In the genomic region with DNA sequence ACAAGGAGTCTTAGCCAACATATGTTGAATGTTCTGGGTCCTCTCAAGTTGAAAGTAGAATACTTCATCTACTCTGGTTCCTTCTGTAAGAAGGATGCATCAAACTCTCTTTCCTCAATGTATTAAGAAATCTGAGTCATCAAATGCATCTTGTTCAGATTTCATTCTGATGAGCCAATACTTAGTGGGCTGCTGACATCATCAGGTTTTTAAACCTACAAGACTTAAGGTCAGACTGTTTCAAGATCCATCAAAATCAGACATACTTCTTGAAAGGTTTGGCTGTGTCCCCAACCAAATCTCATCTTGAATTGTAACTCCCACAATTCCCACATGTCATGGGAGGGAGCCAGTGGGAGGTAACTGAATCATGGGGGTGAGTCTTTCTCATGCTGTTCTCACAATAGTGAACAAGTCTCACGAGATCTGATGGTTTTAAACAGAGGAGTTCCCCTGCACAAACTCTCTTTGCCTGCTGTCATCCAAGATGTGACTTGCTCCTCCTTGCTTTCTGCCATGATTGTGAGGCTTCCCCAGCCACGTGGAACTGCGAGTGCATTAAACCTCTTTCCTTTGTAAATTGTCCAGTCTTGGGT, we compare ENCODE assay signal across 10 cellular contexts.
A peak's percentile ranks its signal among the peaks of the same experiment; 100 is the strongest.
DNase-seq lines count a peak whose midpoint lies in the region; ATAC-seq and TF ChIP-seq lines count a peak whose summit lies in the region.
"Had no signal": no experiment of that assay in that cellular context is flagged by ENCODE, and none has a peak within 500 bp of the region (broad histone marks: within the 10 kb centered on the region; RNA-seq: fewer than 3 reads in every experiment).

No MANE protein-coding gene starts in this region.

- H3K36me3 ChIP-seq in PC-3 (ENCODE audit: low read depth, low read length) (peaks cover 5% of the 10 kb centered on the region; the same call in 1 of the 2 replicates), neuronal stem cell (replicated peaks in 1 of 2; ENCODE audit: control insufficient read depth in 2 of 2, insufficient read depth in 2 of 2, low read length in 2 of 2) (peaks cover 0 to 49% of the 10 kb centered on the region in 2 donors), neural progenitor cell (no peaks in the 10 kb centered on the region)

- H3K4me3 ChIP-seq in PC-3 (ENCODE audit: low read length) (no peak overlapping the region), cardiac fibroblast (replicated peaks in 1 of 2; ENCODE audit: low read depth in 2 of 2, low read length in 2 of 2) (no peak overlapping the region), neuronal stem cell (ENCODE audit: low read length in 2 of 2) (no peak overlapping the region), neural progenitor cell (no peak overlapping the region)
- H3K4me3 ChIP-seq: SJCRH30 had no signal

- H3K18ac ChIP-seq in neuronal stem cell (ENCODE audit: low read length), result no peak overlapping the region

- ATAC-seq in PC-3 (no peak; the same call in 1 of the 2 replicates), HG03457 (IDR thresholded peaks at IDR 0.05; ENCODE audit: unreplicated experiment) (no peak)

- H3K23ac ChIP-seq in neuronal stem cell (ENCODE audit: low read depth, low read length, poor library complexity), result no peak overlapping the region

- H3K4me1 Mint-ChIP-seq in activated naive CD4-positive, alpha-beta T cell treated with anti-CD3 and anti-CD28 coated beads, Interleukin-2, amount 50 U/mL, for 24 hours, result peaks cover 70% of the 10 kb centered on the region
- H3K4me1 Mint-ChIP-seq in neural progenitor cell, result no peaks in the 10 kb centered on the region

- no peak for DNase-seq in activated naive CD4-positive, alpha-beta T cell treated with anti-CD3 and anti-CD28 coated beads, Interleukin-2, amount 50 U/mL, for 16 hours
- peak; percentile 49 for DNase-seq in PC-3
- peak; percentile 33 to 87 for DNase-seq in cardiac fibroblast (ENCODE audit: low read depth in 2 of 2)
- DNase-seq in stimulated activated CD4-positive, alpha-beta T cell treated with anti-CD3 and anti-CD28 coated beads, Interleukin-4, amount 100 ng/mL, for 24 hours, result peak; percentile 15
- DNase-seq in neuronal stem cell (ENCODE audit: low spot score), result no peak
- DNase-seq in neural progenitor cell (ENCODE audit: low spot score), result no peak
- DNase-seq: SJCRH30 had no signal

- H3K4ac ChIP-seq in neuronal stem cell (ENCODE audit: low read length), result no peak overlapping the region

- TF ChIP-seq CTCF in PC-3 (conservative IDR thresholded peaks at IDR 0.05; ENCODE audit: low read depth, low read length), result no peak
- no peak for TF ChIP-seq CTCF in cardiac fibroblast (IDR thresholded peaks at IDR 0.05; ENCODE audit: low read depth, low read length)
- TF ChIP-seq CTCF in neural progenitor cell (IDR thresholded peaks at IDR 0.05), result no peak

- peaks cover 1% of the 10 kb centered on the region for H3K9me3 Mint-ChIP-seq in activated naive CD4-positive, alpha-beta T cell treated with anti-CD3 and anti-CD28 coated beads, Interleukin-2, amount 50 U/mL, for 24 hours
- no peaks in the 10 kb centered on the region for H3K9me3 Mint-ChIP-seq in neural progenitor cell

- no peaks in the 10 kb centered on the region for H3K79me2 ChIP-seq in PC-3 (ENCODE audit: low read length)
- H3K79me2 ChIP-seq in neural progenitor cell (ENCODE audit: low read depth), result no peaks in the 10 kb centered on the region

- H3K36me3 Mint-ChIP-seq in activated naive CD4-positive, alpha-beta T cell treated with anti-CD3 and anti-CD28 coated beads, Interleukin-2, amount 50 U/mL, for 24 hours, result peaks cover 29% of the 10 kb centered on the region
- peaks cover 22% of the 10 kb centered on the region for H3K36me3 Mint-ChIP-seq in neural progenitor cell

- POLR2A ChIA-PET in PC-3 (lab: Charles Lee; ENCODE audit: unreplicated experiment), result no interaction called here

- no peak overlapping the region for H2BK12ac ChIP-seq in neuronal stem cell (ENCODE audit: low read length)

- H4K91ac ChIP-seq in neuronal stem cell (ENCODE audit: low read depth, low read length, poor library complexity), result no peak overlapping the region

- peak overlapping the region; percentile 20 for H3K27ac Mint-ChIP-seq in activated naive CD4-positive, alpha-beta T cell treated with anti-CD3 and anti-CD28 coated beads, Interleukin-2, amount 50 U/mL, for 24 hours
- no peak overlapping the region for H3K27ac Mint-ChIP-seq in neural progenitor cell

- H3K79me1 ChIP-seq in neuronal stem cell (ENCODE audit: low read depth, low read length), result no peaks in the 10 kb centered on the region

- H2BK5ac ChIP-seq in neuronal stem cell (ENCODE audit: low read length), result no peak overlapping the region

- no peak overlapping the region for H3K9ac ChIP-seq in PC-3 (ENCODE audit: low read length)
- H3K9ac ChIP-seq in neuronal stem cell (ENCODE audit: low read depth, low read length, poor library complexity), result no peak overlapping the region
- H3K9ac ChIP-seq in neural progenitor cell, result no peak overlapping the region

- no peaks in the 10 kb centered on the region for H3K27me3 Mint-ChIP-seq in activated naive CD4-positive, alpha-beta T cell treated with anti-CD3 and anti-CD28 coated beads, Interleukin-2, amount 50 U/mL, for 24 hours
- peaks cover 2% of the 10 kb centered on the region for H3K27me3 Mint-ChIP-seq in neural progenitor cell (ENCODE audit: insufficient read depth, low read depth)

- CTCF ChIA-PET in PC-3 (lab: Charles Lee), result no interaction called here

- H2AFZ ChIP-seq in PC-3 (ENCODE audit: low read length) (no peak overlapping the region), neuronal stem cell (ENCODE audit: low read length) (no peak overlapping the region), neural progenitor cell (replicated peaks) (no peak overlapping the region)

- no CpG with 5 or more reads among the region's 3 CpGs for WGBS in neuronal stem cell (ENCODE audit: extremely low coverage in 2 of 2, insufficient read length in 2 of 2, insufficient replicate concordance in 1 of 2), 2 donors

- H2BK15ac ChIP-seq in neuronal stem cell (ENCODE audit: low read length), result no peak overlapping the region

- H3K4me2 ChIP-seq in PC-3 (ENCODE audit: low read length) (no peak overlapping the region), neuronal stem cell (ENCODE audit: insufficient read depth, low read length, poor library complexity, severe bottlenecking) (no peak overlapping the region), neural progenitor cell (no peak overlapping the region)

- H3K4me3 Mint-ChIP-seq in activated naive CD4-positive, alpha-beta T cell treated with anti-CD3 and anti-CD28 coated beads, Interleukin-2, amount 50 U/mL, for 24 hours, result peak overlapping the region; percentile 42
- H3K4me3 Mint-ChIP-seq in neural progenitor cell, result no peak overlapping the region

- H3K14ac ChIP-seq in neuronal stem cell (ENCODE audit: low read length), result no peak overlapping the region

- no TSS peak for BruUV-seq in PC-3 (replicated peaks; lab: Mats Ljungman, UMichigan)

- H3K27ac ChIP-seq in PC-3 (ENCODE audit: low read length), result no peak overlapping the region
- H3K27ac ChIP-seq in neuronal stem cell (replicated peaks; ENCODE audit: low read length), result no peak overlapping the region
- H3K27ac ChIP-seq in neural progenitor cell, result no peak overlapping the region
- H3K27ac ChIP-seq: C4-2B, SJCRH30 had no signal

- no peak overlapping the region for H4K8ac ChIP-seq in neuronal stem cell (ENCODE audit: low read depth, low read length)

- H3K9me2 ChIP-seq in PC-3 (replicated peaks; ENCODE audit: low read length), result no peaks in the 10 kb centered on the region

- intact Hi-C loops in PC-3 (cut with micrococcal nuclease), result no loop called here

- H3F3A ChIP-seq in PC-3 (ENCODE audit: low read length, unreplicated experiment) (no peaks in the 10 kb centered on the region), neural progenitor cell (ENCODE audit: low read depth) (no peaks in the 10 kb centered on the region)

- H2AK5ac ChIP-seq in neuronal stem cell (ENCODE audit: low read depth, low read length), result no peak overlapping the region

- H2BK120ac ChIP-seq in neuronal stem cell (ENCODE audit: low read depth, low read length), result no peak overlapping the region

- H3K27me3 ChIP-seq in PC-3 (ENCODE audit: low read length) (no peaks in the 10 kb centered on the region), neuronal stem cell (ENCODE audit: control insufficient read depth in 3 of 3, insufficient read depth in 3 of 3, low read depth in 1 of 3, low read length in 3 of 3) (no peaks in the 10 kb centered on the region), neural progenitor cell (no peaks in the 10 kb centered on the region)
- H3K27me3 ChIP-seq: SJCRH30 had no signal

- H4K20me1 ChIP-seq in PC-3 (ENCODE audit: low read length) (no peaks in the 10 kb centered on the region), neural progenitor cell (ENCODE audit: low read depth) (no peaks in the 10 kb centered on the region)

- H3K4me1 ChIP-seq in PC-3 (ENCODE audit: insufficient read depth, low read length) (no peaks in the 10 kb centered on the region), neuronal stem cell (ENCODE audit: control insufficient read depth in 2 of 2, insufficient read depth in 1 of 2, low read depth in 1 of 2, low read length in 2 of 2) (peaks cover 0 to 2% of the 10 kb centered on the region in 2 donors), neural progenitor cell (no peaks in the 10 kb centered on the region)
- H3K4me1 ChIP-seq: SJCRH30 had no signal

- no peaks in the 10 kb centered on the region for H3K9me3 ChIP-seq in PC-3 (ENCODE audit: low read length)
- H3K9me3 ChIP-seq in neuronal stem cell (replicated peaks in 1 of 2; ENCODE audit: control insufficient read depth in 2 of 2, insufficient read depth in 1 of 2, low read depth in 1 of 2, low read length in 2 of 2), result no peaks in the 10 kb centered on the region
- no peaks in the 10 kb centered on the region for H3K9me3 ChIP-seq in neural progenitor cell (ENCODE audit: low read depth)
- H3K9me3 ChIP-seq: SJCRH30 had no signal

Comparison
In these comparisons a context has a peak if more than half of its experiments do, and no peak if none do; other contexts are left out.
1. DNase-seq: peak in PC-3 (single experiment), cardiac fibroblast (2 of 2) and stimulated activated CD4-positive, alpha-beta T cell treated with anti-CD3 and anti-CD28 coated beads, Interleukin-4, amount 100 ng/mL, for 24 hours (single experiment); none in activated naive CD4-positive, alpha-beta T cell treated with anti-CD3 and anti-CD28 coated beads, Interleukin-2, amount 50 U/mL, for 16 hours (single experiment), neuronal stem cell (single experiment) and neural progenitor cell (single experiment).